Comparison of ENCODE assay signal across 10 cellular contexts in genomic region chr5:129541648-129542251, GRCh38.
A peak's percentile ranks its signal among the peaks of the same experiment; 100 is the strongest.
DNase-seq lines count a peak whose midpoint lies in the region; ATAC-seq and TF ChIP-seq lines count a peak whose summit lies in the region.
"Had no signal": no experiment of that assay in that cellular context is flagged by ENCODE, and none has a peak within 500 bp of the region (broad histone marks: within the 10 kb centered on the region; RNA-seq: fewer than 3 reads in every experiment).

No MANE protein-coding gene starts in this region.

- H3K9ac ChIP-seq in H9 (ENCODE audit: extremely low read depth, insufficient read length, low read length), result no peak overlapping the region

- H2AFZ ChIP-seq in H9 (ENCODE audit: low read length), result no peak overlapping the region

- H3K9me3 Mint-ChIP-seq in H9, result peaks cover 11 to 14% of the 10 kb centered on the region in 2 experiments

- H2BK20ac ChIP-seq in H9 (ENCODE audit: low read depth, low read length, poor library complexity, severe bottlenecking), result no peak overlapping the region

- H3K14ac ChIP-seq in H9 (ENCODE audit: insufficient read depth, low read length), result no peak overlapping the region

- H4K5ac ChIP-seq in H9 (ENCODE audit: insufficient read length, low read depth, low read length), result no peak overlapping the region

- no peak overlapping the region for H2AK5ac ChIP-seq in H9 (ENCODE audit: insufficient read length, low read length)

- H3K4ac ChIP-seq in H9 (ENCODE audit: low read depth, low read length), result no peak overlapping the region

- H4K91ac ChIP-seq in H9 (ENCODE audit: insufficient read length, low read depth, low read length), result no peak overlapping the region

- H2BK5ac ChIP-seq in H9 (ENCODE audit: insufficient read length, low read length), result no peak overlapping the region

- H3K23me2 ChIP-seq in H9 (ENCODE audit: insufficient read length, low read depth, low read length, poor library complexity, severe bottlenecking), result no peaks in the 10 kb centered on the region

- no peak overlapping the region for H2BK120ac ChIP-seq in H9 (ENCODE audit: low read depth, low read length, poor library complexity, severe bottlenecking)

- no peaks in the 10 kb centered on the region for H3K36me3 ChIP-seq in mucosa of descending colon (ENCODE audit: low read depth)
- H3K36me3 ChIP-seq: gastroesophageal sphincter, SJSA1 had no signal

- no peak overlapping the region for H3K56ac ChIP-seq in H9 (ENCODE audit: insufficient read length, low read depth, low read length)

- no peak overlapping the region for H3K27ac Mint-ChIP-seq in H9

- peaks cover 17 to 23% (median 18%) of the 10 kb centered on the region in 3 experiments for H3K36me3 Mint-ChIP-seq in H9 (ENCODE audit: insufficient read depth in 1 of 3, low read depth in 3 of 3)

- H3K9me3 ChIP-seq in H9 (ENCODE audit: control insufficient read depth, low read depth, low read length) (no peaks in the 10 kb centered on the region), mucosa of descending colon (no peaks in the 10 kb centered on the region)
- H3K9me3 ChIP-seq: gastroesophageal sphincter, SJSA1 had no signal

- no peak overlapping the region for H2BK15ac ChIP-seq in H9 (ENCODE audit: low read depth, low read length)

- H4K20me1 ChIP-seq in H9 (ENCODE audit: control insufficient read depth, insufficient read depth, insufficient read length), result no peaks in the 10 kb centered on the region

- ATAC-seq in esophagus mucosa (peak; percentile 46), mucosa of descending colon (no peak)
- ATAC-seq: gastroesophageal sphincter had no signal

- no peaks in the 10 kb centered on the region for H3K4me1 ChIP-seq in H9 (ENCODE audit: insufficient read depth, low read length)
- H3K4me1 ChIP-seq in mucosa of descending colon (ENCODE audit: low read depth), result no peaks in the 10 kb centered on the region
- H3K4me1 ChIP-seq: gastroesophageal sphincter, SJSA1 had no signal

- no peaks in the 10 kb centered on the region for H3K27me3 ChIP-seq in H9 (ENCODE audit: insufficient read depth, low read length)
- H3K27me3 ChIP-seq: gastroesophageal sphincter, SJSA1 had no signal

- DNase-seq in D341Med (ENCODE audit: low spot score) (peak; percentile 33), H9 (no peak), NB4 (ENCODE audit: low read depth) (peak; percentile 32), NOMO-1 treated with DMSO at 0.1 percent for 48 hours (lab: John Stamatoyannopoulos, UW; ENCODE audit: unreplicated experiment) (no peak), putamen (ENCODE audit: low spot score) (no peak), mucosa of descending colon (no peak), medulla oblongata (ENCODE audit: extremely low spot score) (no peak)

- no peak overlapping the region for H4K8ac ChIP-seq in H9 (replicated peaks; ENCODE audit: insufficient read length, low read depth, low read length)

- H3K4me2 ChIP-seq in H9 (ENCODE audit: insufficient read depth, insufficient read length, low read length), result no peak overlapping the region

- H3K23ac ChIP-seq in H9 (ENCODE audit: insufficient read length, low read depth, low read length), result no peak overlapping the region

- WGBS in H9 (ENCODE audit: extremely low coverage, insufficient read length, low lambda C conversion rate), result no CpG with 5 or more reads among the region's 4 CpGs

- peak; percentile 53 for TF ChIP-seq CTCF in H9 (conservative IDR thresholded peaks at IDR 0.05)
- TF ChIP-seq CTCF in NB4 (IDR thresholded peaks at IDR 0.05; ENCODE audit: low read depth, low read length), result no peak
- no peak for TF ChIP-seq CTCF in mucosa of descending colon (IDR thresholded peaks at IDR 0.05)

- H3K27me3 Mint-ChIP-seq in H9 (ENCODE audit: low read depth), result no peaks in the 10 kb centered on the region

- intact Hi-C loops in mucosa of descending colon (cut with DNase I, micrococcal nuclease), result no loop called here

- no peak overlapping the region for H2BK12ac ChIP-seq in H9 (ENCODE audit: insufficient read length, low read depth, low read length)

- H3K4me3 Mint-ChIP-seq in H9, result no peak overlapping the region

- no peak overlapping the region for H3K27ac ChIP-seq in H9 (ENCODE audit: insufficient read length, low read depth, low read length)
- H3K27ac ChIP-seq: gastroesophageal sphincter, SJSA1 had no signal

- H3K79me2 ChIP-seq in H9 (ENCODE audit: insufficient read depth, low read length), result no peaks in the 10 kb centered on the region

- H3K79me1 ChIP-seq in H9 (ENCODE audit: insufficient read depth, low read depth, low read length, poor library complexity, severe bottlenecking), result no peaks in the 10 kb centered on the region

- TF ChIP-seq POLR2A in NB4 (IDR thresholded peaks at IDR 0.05; ENCODE audit: extremely low read depth, insufficient read length), result no peak

- H3K18ac ChIP-seq in H9 (ENCODE audit: insufficient read length, low read depth, low read length), result no peak overlapping the region

- H3T11ph ChIP-seq in H9 (ENCODE audit: low read length), result no peak overlapping the region

- peaks cover 3 to 6% of the 10 kb centered on the region in 2 experiments; a peak in 3 of 4 replicates for H3K4me1 Mint-ChIP-seq in H9

- H3K4me3 ChIP-seq in NB4 (ENCODE audit: low read depth, low read length) (no peak overlapping the region), mucosa of descending colon (no peak overlapping the region)
- H3K4me3 ChIP-seq: gastroesophageal sphincter, SJSA1 had no signal

Comparison
In these comparisons a context has a peak if more than half of its experiments do, and no peak if none do; other contexts are left out.
1. DNase-seq: peak in D341Med (single experiment) and NB4 (single experiment); none in H9 (single experiment), NOMO-1 treated with DMSO at 0.1 percent for 48 hours (single experiment), putamen (single experiment), mucosa of descending colon (0 of 3) and medulla oblongata (single experiment).